8 cellular contexts compared by ENCODE assay signal in genomic region chr1:156020293-156021086, GRCh38. TPM values are rescaled to one million over a fixed set of nuclear protein-coding genes. Genes with fewer than 3 reads are reported as not detected.
DNase-seq lines count a peak whose midpoint lies in the region; ATAC-seq, FAIRE-seq and TF ChIP-seq lines count a peak whose summit lies in the region.

TSS of gene SSR2 (minus strand) at chr1:156020951. CDS start at chr1:156020167, 784 bp downstream.

- in situ Hi-C loops in HepG2 (cut with HindIII; ENCODE audit: extremely low pct_ligation_motif_present, low pct_unique_long_range_greater_than_20kb): no loop called here

- H3K9ac ChIP-seq in HepG2 (ENCODE audit: insufficient read depth, low read depth, low read length): peak within 1 kb of the TSS; percentile 82

- peaks cover 1 to 9% of the 10 kb centered on the region in 2 experiments; a peak in 3 of 5 replicates for H3K36me3 ChIP-seq in HepG2 (replicated peaks in 1 of 2; ENCODE audit: control insufficient read depth in 1 of 2, insufficient read depth in 2 of 2, low read length in 2 of 2)

- peak within 1 kb of the TSS; percentile 92 for H3K4me3 Mint-ChIP-seq in activated CD4-positive, alpha-beta T cell treated with anti-CD3 and anti-CD28 coated beads, Interleukin-2, amount 10 ng/mL, durations not matched to agents 24 days and 14 days

- ATAC-seq in HG03442 (IDR thresholded peaks at IDR 0.05; ENCODE audit: unreplicated experiment) (peak; percentile 85), HepG2 (peak; percentile 97)

- peak within 1 kb of the TSS; percentile 92 for H3K4me3 ChIP-seq in HepG2 (replicated peaks in 1 of 3; ENCODE audit: insufficient read depth in 1 of 3, low read depth in 2 of 3, low read length in 3 of 3)

- H3K9me3 ChIP-seq in HepG2 (ENCODE audit: low read length): no peaks in the 10 kb centered on the region

- peak within 1 kb of the TSS; percentile 92 for H3K4me2 ChIP-seq in HepG2 (ENCODE audit: low read depth, low read length)

- H3K4me1 Mint-ChIP-seq in activated CD4-positive, alpha-beta T cell treated with anti-CD3 and anti-CD28 coated beads, Interleukin-2, amount 10 ng/mL, durations not matched to agents 24 days and 14 days: peaks cover 27% of the 10 kb centered on the region

- FAIRE-seq in HepG2 (lab: Jason Lieb, UNC): peak; percentile 89

- no peaks in the 10 kb centered on the region; a peak in 1 of 5 replicates for H3K27me3 ChIP-seq in HepG2 (ENCODE audit: control insufficient read depth in 1 of 2, insufficient read depth in 2 of 2, low read length in 2 of 2)

- H3K4me1 ChIP-seq in HepG2 (ENCODE audit: insufficient read depth, low read length): peaks cover 33% of the 10 kb centered on the region

- peak within 1 kb of the TSS; percentile 93 for H3K27ac Mint-ChIP-seq in activated CD4-positive, alpha-beta T cell treated with anti-CD3 and anti-CD28 coated beads, Interleukin-2, amount 10 ng/mL, durations not matched to agents 24 days and 14 days

- TF ChIP-seq POLR2A in GM19193 (IDR thresholded peaks at IDR 0.05; ENCODE audit: extremely low read depth, insufficient read depth, insufficient read length): peak; percentile 89
- TF ChIP-seq POLR2A in HepG2 (IDR thresholded peaks at IDR 0.05; ENCODE audit: insufficient read depth in 1 of 2, low read depth in 2 of 2, low read length in 2 of 2): peak; percentile 83 to 90

- intact Hi-C loops in activated CD4-positive, alpha-beta T cell treated with anti-CD3 and anti-CD28 coated beads, Interleukin-2, amount 10 ng/mL, durations not matched to agents 24 days and 14 days (cut with micrococcal nuclease): loop anchor here (1.0 to 2.0 kb wide), 2 partner anchors 16 to 33 kb away; partner anchors contain the start of gene UBQLN4
- intact Hi-C loops in HepG2 (cut with micrococcal nuclease; ENCODE audit: unreplicated experiment): loop anchor here (2.0 kb wide), 1 partner anchor 46 kb away; no protein-coding TSS in a partner anchor

- H2AFZ ChIP-seq in HepG2 (ENCODE audit: low read length): peak within 1 kb of the TSS; percentile 89

- peak; percentile 96 for DNase-seq in Ammon's horn (ENCODE audit: low spot score)
- DNase-seq in NCI-H524 treated with DMSO at 0.1 percent for 48 hours (lab: John Stamatoyannopoulos, UW): peak; percentile 51
- peak; percentile 97 for DNase-seq in activated CD4-positive, alpha-beta T cell treated with anti-CD3 and anti-CD28 coated beads, Interleukin-2, amount 10 ng/mL, durations not matched to agents 24 days and 14 days
- DNase-seq in dermis blood vessel endothelial cell: peak; percentile 97
- DNase-seq in HepG2 (ENCODE audit: low spot score): peak; percentile 92
- DNase-seq in stimulated activated CD4-positive, alpha-beta T cell treated with anti-CD3 and anti-CD28 coated beads, Interleukin-4, amount 100 ng/mL, for 1 hour: peak; percentile 74

- under 1% methylated on average over 34 of the region's 44 CpGs for WGBS in HepG2 (ENCODE audit: low lambda C conversion rate)

- BruUV-seq in HepG2 (replicated peaks; lab: Mats Ljungman, UMichigan): no TSS peak

- TF ChIP-seq EP300 in HepG2 (IDR thresholded peaks at IDR 0.05; ENCODE audit: low read depth in 2 of 2, low read length in 2 of 2) (0 out of 4 replicates have a peak, but pooled peaks of 1 of the 2 experiments have one; percentile 24), HepG2 (CRISPR knock-in tag; IDR thresholded peaks at IDR 0.05; ENCODE audit: borderline replicate concordance) (no peak)

- peaks cover 19% of the 10 kb centered on the region for H3K79me2 ChIP-seq in HepG2 (ENCODE audit: insufficient read depth, low read length)

- H3K27ac ChIP-seq in HepG2 (ENCODE audit: extremely low read length, insufficient read depth, low read length): peak within 1 kb of the TSS; percentile 54

- no peak for TF ChIP-seq RAD21 in HepG2 (CRISPR knock-in tag; IDR thresholded peaks at IDR 0.05)

- POLR2A ChIA-PET in HepG2 (lab: Yijun Ruan, JAX): interaction anchor here (0.6 to 0.8 kb wide), 4 partner anchors 19 to 190 kb away, joined by 3 read pairs; no protein-coding TSS in a partner anchor

- CTCF ChIA-PET in HepG2 (lab: Yijun Ruan, JAX; ENCODE audit: low intra/inter-chr PET ratio, low total read pairs): interaction anchor here (0.5 kb wide), 1 partner anchor 10 kb away, joined by 3 read pairs; no protein-coding TSS in a partner anchor

- peaks cover 29% of the 10 kb centered on the region for H3K36me3 Mint-ChIP-seq in activated CD4-positive, alpha-beta T cell treated with anti-CD3 and anti-CD28 coated beads, Interleukin-2, amount 10 ng/mL, durations not matched to agents 24 days and 14 days (ENCODE audit: low read depth)

- no peak for TF ChIP-seq CTCF in HepG2 (CRISPR knock-in tag; IDR thresholded peaks at IDR 0.05)

- peaks cover 4% of the 10 kb centered on the region for H3K27me3 Mint-ChIP-seq in activated CD4-positive, alpha-beta T cell treated with anti-CD3 and anti-CD28 coated beads, Interleukin-2, amount 10 ng/mL, durations not matched to agents 24 days and 14 days

- no peaks in the 10 kb centered on the region for H3K9me3 Mint-ChIP-seq in activated CD4-positive, alpha-beta T cell treated with anti-CD3 and anti-CD28 coated beads, Interleukin-2, amount 10 ng/mL, durations not matched to agents 24 days and 14 days

- H4K20me1 ChIP-seq in HepG2 (ENCODE audit: insufficient read depth, low read length): 0 out of 2 replicates have a peak, but pooled peaks cover 2% of the 10 kb centered on the region

TF ChIP-seq in HepG2, 621 proteins besides CTCF, POLR2A, EP300 and RAD21 (continues in another document):
- TF ChIP-seq ZBTB33 (CRISPR knock-in tag; IDR thresholded peaks at IDR 0.05): no peak
- peak; percentile 94 for TF ChIP-seq HCFC1 (IDR thresholded peaks at IDR 0.05; ENCODE audit: low read depth, low read length)
- no peak for TF ChIP-seq BCL3 (CRISPR knock-in tag; IDR thresholded peaks at IDR 0.05)

RNA-seq across cellular contexts. Expression of gene SSR2, which starts in this region (rescaled TPM):
- 175 and 176 TPM in 2 replicates for total RNA-seq in activated CD4-positive, alpha-beta T cell treated with anti-CD3 and anti-CD28 coated beads, Interleukin-2, amount 10 ng/mL, durations not matched to agents 24 days and 14 days
- 516 and 723 TPM in 2 replicates for total RNA-seq in dermis blood vessel endothelial cell
- 150 and 284 TPM in 2 replicates for total RNA-seq in HepG2 (2016; rRNA removed; fragmentation: Illumina TruSeq; extraction: Trizol)
- total RNA-seq in HepG2 (2016; cell fraction: cytosol; rRNA removed; fragmentation: Illumina TruSeq; extraction: Trizol; ENCODE audit: low read depth): 92.7 and 103 TPM in 2 replicates
- 138 and 293 TPM in 2 replicates for total RNA-seq in HepG2 (2016; cell fraction: insoluble cytoplasmic fraction; rRNA removed; fragmentation: Illumina TruSeq; extraction: Trizol)
- total RNA-seq in HepG2 (2016; cell fraction: membrane; rRNA removed; fragmentation: Illumina TruSeq; extraction: Trizol): 147 and 165 TPM in 2 replicates
- 188 and 211 TPM in 2 replicates for total RNA-seq in HepG2 (2016; cell fraction: nucleus; rRNA removed; fragmentation: Illumina TruSeq; extraction: Trizol)
- 442 and 461 TPM in 2 replicates for polyA plus RNA-seq in HepG2 (2011; rRNA removed)
- 664 and 870 TPM in 2 replicates for polyA plus RNA-seq in HepG2 (2011; cell fraction: cytosol; rRNA removed)
- polyA plus RNA-seq in HepG2 (2011; cell fraction: nucleus; rRNA removed): 174 and 212 TPM in 2 replicates
- 199 and 208 TPM in 2 replicates for polyA plus RNA-seq in HepG2 (2012)
- 105 and 112 TPM in 2 replicates for polyA plus RNA-seq in HepG2 (2016; cell fraction: cytosol; fragmentation: Illumina TruSeq; extraction: Trizol; ENCODE audit: low read depth)
- polyA plus RNA-seq in HepG2 (2016; cell fraction: insoluble cytoplasmic fraction; fragmentation: Illumina TruSeq; extraction: Trizol; ENCODE audit: low read depth): 153 and 154 TPM in 2 replicates
- polyA plus RNA-seq in HepG2 (2016; cell fraction: membrane; fragmentation: Illumina TruSeq; extraction: Trizol; ENCODE audit: low read depth): 145 and 154 TPM in 2 replicates
- polyA plus RNA-seq in HepG2 (2016; cell fraction: nucleus; fragmentation: Illumina TruSeq; extraction: Trizol; ENCODE audit: insufficient read depth, low read depth): 326 and 354 TPM in 2 replicates
- polyA minus RNA-seq in HepG2 (2011; rRNA and poly(A)+ RNA removed; ENCODE audit: low replicate concordance): 359 and 489 TPM in 2 replicates
- 105 and 115 TPM in 2 replicates for polyA minus RNA-seq in HepG2 (2011; cell fraction: cytosol; rRNA and poly(A)+ RNA removed)
- polyA minus RNA-seq in HepG2 (2011; cell fraction: nucleus; rRNA and poly(A)+ RNA removed): 44.5 and 56.7 TPM in 2 replicates

Comparison
In these comparisons a context has a peak if more than half of its experiments do, and no peak if none do; other contexts are left out.
1. Peak in every context shown above with its lines: DNase-seq, ATAC-seq, H3K4me3 ChIP-seq and H3K27ac ChIP-seq.